In the genomic region with DNA sequence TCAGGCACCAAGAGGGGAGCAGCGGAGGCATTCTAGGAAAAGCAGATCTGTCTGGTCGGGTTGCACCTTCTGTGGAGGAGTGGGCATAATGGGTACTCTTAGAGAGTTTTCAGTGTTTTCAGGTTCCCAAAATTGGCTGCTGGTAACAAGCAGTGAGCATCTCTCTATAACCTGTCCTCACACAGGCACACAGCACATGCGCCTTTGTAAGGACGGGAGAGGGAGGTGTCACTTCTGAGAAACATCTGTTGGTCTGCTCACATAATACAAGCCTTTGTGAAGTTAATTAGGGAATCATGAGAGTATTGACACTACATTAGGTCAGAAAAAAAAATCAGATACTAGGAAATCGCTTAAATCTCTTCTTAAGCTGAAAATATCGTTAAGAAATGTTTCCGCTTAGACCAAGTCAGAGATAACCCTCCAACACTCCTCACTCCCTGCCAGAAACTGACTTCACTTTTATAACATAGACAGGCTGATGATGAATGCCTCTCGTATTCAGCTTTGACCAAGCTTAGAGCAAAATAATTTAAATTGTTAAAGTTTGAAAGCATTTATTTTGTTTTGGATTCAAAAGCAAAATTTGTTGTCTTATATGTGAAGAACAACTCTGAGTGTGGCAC, we compare ENCODE assay signal across 21 cellular contexts.
DNase-seq lines count a peak whose midpoint lies in the region; ATAC-seq and TF ChIP-seq lines count a peak whose summit lies in the region.
"Had no signal": no experiment of that assay in that cellular context is flagged by ENCODE, and none has a peak within 500 bp of the region (broad histone marks: within the 10 kb centered on the region; RNA-seq: fewer than 3 reads in every experiment).

No MANE protein-coding gene starts in this region.

- dilution Hi-C loops in IMR-90 (cut with HindIII; ENCODE audit: low sequenced_read_pairs, unreplicated experiment), result no loop called here

- H3K4me3 ChIP-seq in IMR-90 (ENCODE audit: insufficient read depth, low read depth, low read length) (no peak overlapping the region), fibroblast of the aortic adventitia (ENCODE audit: low read depth, low read length) (no peak overlapping the region), left lung (no peak overlapping the region)
- H3K4me3 ChIP-seq: dorsolateral prefrontal cortex had no signal

- in situ Hi-C loops in IMR-90 (cut with MboI; ENCODE audit: low sequenced_read_pairs), result no loop called here

- no peak overlapping the region; the same call in 1 of the 2 replicates for H3K23ac ChIP-seq in IMR-90 (ENCODE audit: low read depth, low read length)

- peak overlapping the region; percentile 75 for H4K91ac ChIP-seq in IMR-90 (ENCODE audit: insufficient read depth, low read depth, low read length)

- peak overlapping the region; percentile 77 for H2BK20ac ChIP-seq in IMR-90 (ENCODE audit: low read depth, low read length)

- peak overlapping the region; percentile 97; the same call in 2 of the 3 replicates for H2BK15ac ChIP-seq in IMR-90 (ENCODE audit: low read depth, low read length)

- peak overlapping the region; percentile 13 to 58; a peak in 1 of 4 replicates for H4K8ac ChIP-seq in IMR-90 (ENCODE audit: low read depth in 2 of 2, low read length in 2 of 2)

- H3K4ac ChIP-seq in IMR-90 (ENCODE audit: low read depth, low read length), result peak overlapping the region; percentile 88

- H3K36me3 ChIP-seq in IMR-90 (ENCODE audit: control insufficient read depth, insufficient read depth, low read length) (no peaks in the 10 kb centered on the region), left lung (no peaks in the 10 kb centered on the region)

- DNase-seq in AG08395 (ENCODE audit: low spot score) (peak; percentile 25), IMR-90 (no peak), fibroblast of the aortic adventitia (ENCODE audit: low read depth) (peak; percentile 67), neural crest cell (ENCODE audit: low read depth, low spot score) (no peak), posterior cingulate gyrus (no peak), left lung (no peak), NCI-H1417 (lab: John Stamatoyannopoulos, UW) (no peak)
- no peak for DNase-seq in activated CD8-positive, alpha-beta memory T cell treated with anti-CD3 and anti-CD28 coated beads, Interleukin-2, amount 50 U/mL, for 48 hours
- DNase-seq: activated CD4-positive, alpha-beta T cell treated with anti-CD3 and anti-CD28 coated beads, Interleukin-2, amount 10 ng/mL, durations not matched to agents 24 days and 14 days; activated effector memory CD4-positive, alpha-beta T cell treated with Interleukin-2 at 50 U/mL for 16 hours; activated naive CD8-positive, alpha-beta T cell treated with anti-CD3 and anti-CD28 coated beads, Interleukin-2, amount 50 U/mL, for 24 hours; caudate nucleus; CD8-positive, alpha-beta T cell; DMS53; dorsolateral prefrontal cortex; NCI-H1436; NCI-H524 treated with DMSO at 0.1 percent for 48 hours; retina; stimulated activated CD4-positive, alpha-beta T cell treated with anti-CD3 and anti-CD28 coated beads, Interleukin-15, amount 100 ng/mL, for 24 hours had no signal

- H3K9me3 ChIP-seq in IMR-90 (ENCODE audit: control insufficient read depth, insufficient read depth, low read length), result no peaks in the 10 kb centered on the region
- peaks cover 0 to 18% of the 10 kb centered on the region in 2 donors for H3K9me3 ChIP-seq in left lung

- H3K27me3 ChIP-seq in IMR-90 (ENCODE audit: control insufficient read depth, insufficient read depth, low read length) (no peaks in the 10 kb centered on the region), left lung (no peaks in the 10 kb centered on the region)

- no peak for TF ChIP-seq POLR2A in IMR-90 (IDR thresholded peaks at IDR 0.05; ENCODE audit: low read depth, low read length)

- no peak overlapping the region for H3K4me2 ChIP-seq in IMR-90 (ENCODE audit: low read depth, low read length)

- no peak overlapping the region for H3K4me3 Mint-ChIP-seq in neural crest cell
- H3K4me3 Mint-ChIP-seq: activated CD4-positive, alpha-beta T cell treated with anti-CD3 and anti-CD28 coated beads, Interleukin-2, amount 10 ng/mL, durations not matched to agents 24 days and 14 days; activated naive CD8-positive, alpha-beta T cell treated with anti-CD3 and anti-CD28 coated beads, Interleukin-2, amount 50 U/mL, for 24 hours; CD8-positive, alpha-beta T cell; IgD-negative memory B cell had no signal

- peak overlapping the region; percentile 91 for H2BK120ac ChIP-seq in IMR-90 (ENCODE audit: low read depth, low read length)

- 39% methylated on average over 3 of the region's 8 CpGs; no CpG with 5 or more reads in 1 of the 2 experiments for WGBS in IMR-90 (ENCODE audit: extremely low coverage in 2 of 2, insufficient read length in 1 of 2), 2 experiments

- no peak overlapping the region for H3K9ac ChIP-seq in IMR-90 (ENCODE audit: low read depth, low read length)

- CTCF ChIA-PET in IMR-90 (lab: Yijun Ruan, JAX), result interaction anchor here (1.3 kb wide), 1 partner anchor 14 kb away, joined by 3 read pairs; no protein-coding TSS in a partner anchor

- POLR2A ChIA-PET in IMR-90 (lab: Charles Lee; ENCODE audit: unreplicated experiment), result no interaction called here

- H3K27me3 Mint-ChIP-seq in neural crest cell (ENCODE audit: low read depth), result no peaks in the 10 kb centered on the region
- H3K27me3 Mint-ChIP-seq: activated CD4-positive, alpha-beta T cell treated with anti-CD3 and anti-CD28 coated beads, Interleukin-2, amount 10 ng/mL, durations not matched to agents 24 days and 14 days; activated naive CD8-positive, alpha-beta T cell treated with anti-CD3 and anti-CD28 coated beads, Interleukin-2, amount 50 U/mL, for 24 hours had no signal

- peaks cover 50% of the 10 kb centered on the region for H3K4me1 Mint-ChIP-seq in neural crest cell
- H3K4me1 Mint-ChIP-seq: activated CD4-positive, alpha-beta T cell treated with anti-CD3 and anti-CD28 coated beads, Interleukin-2, amount 10 ng/mL, durations not matched to agents 24 days and 14 days; activated naive CD8-positive, alpha-beta T cell treated with anti-CD3 and anti-CD28 coated beads, Interleukin-2, amount 50 U/mL, for 24 hours; IgD-negative memory B cell had no signal

- peaks cover 8% of the 10 kb centered on the region for H3K36me3 Mint-ChIP-seq in neural crest cell (ENCODE audit: low read depth)
- H3K36me3 Mint-ChIP-seq: CD8-positive, alpha-beta T cell; IgD-negative memory B cell had no signal

- ATAC-seq in IMR-90 (ENCODE audit: low read depth) (no peak), left lung (no peak)
- ATAC-seq: activated naive CD8-positive, alpha-beta T cell treated with anti-CD3 and anti-CD28 coated beads, Interleukin-2, amount 50 U/mL, for 24 hours; CD8-positive, alpha-beta T cell; left lobe of liver had no signal

- H3K27ac ChIP-seq in IMR-90 (ENCODE audit: insufficient read depth, low read length) (no peak overlapping the region; the same call in 1 of the 2 replicates), left lung (no peak overlapping the region)
- H3K27ac ChIP-seq: dorsolateral prefrontal cortex had no signal

- no peak overlapping the region for H4K5ac ChIP-seq in IMR-90 (ENCODE audit: low read depth, low read length)

- H3K4me1 ChIP-seq in IMR-90 (ENCODE audit: control insufficient read depth, insufficient read depth, low read length) (peaks cover 7% of the 10 kb centered on the region), left lung (no peaks in the 10 kb centered on the region)

- H2BK5ac ChIP-seq in IMR-90 (ENCODE audit: low read depth, low read length, poor library complexity, severe bottlenecking), result no peak overlapping the region

- no peak overlapping the region for H3K56ac ChIP-seq in IMR-90 (ENCODE audit: extremely low read depth, insufficient read depth, low read length)

- H3K27ac Mint-ChIP-seq in neural crest cell (ENCODE audit: unreplicated experiment), result peak overlapping the region; percentile 86
- H3K27ac Mint-ChIP-seq: activated CD4-positive, alpha-beta T cell treated with anti-CD3 and anti-CD28 coated beads, Interleukin-2, amount 10 ng/mL, durations not matched to agents 24 days and 14 days; activated naive CD8-positive, alpha-beta T cell treated with anti-CD3 and anti-CD28 coated beads, Interleukin-2, amount 50 U/mL, for 24 hours; CD8-positive, alpha-beta T cell had no signal

- no peak overlapping the region for H2AK9ac ChIP-seq in IMR-90 (replicated peaks; ENCODE audit: low read depth, low read length, poor library complexity)

- BruUV-seq in IMR-90 (replicated peaks; lab: Mats Ljungman, UMichigan), result no TSS peak

- peaks cover 9% of the 10 kb centered on the region for H3K9me1 ChIP-seq in IMR-90 (ENCODE audit: insufficient read depth, low read length)

- peak overlapping the region; percentile 89 for H3K14ac ChIP-seq in IMR-90 (replicated peaks; ENCODE audit: low read depth, low read length)

- H4K20me1 ChIP-seq in IMR-90 (ENCODE audit: insufficient read depth, low read length), result no peaks in the 10 kb centered on the region

- H3K79me1 ChIP-seq in IMR-90 (ENCODE audit: low read depth in 1 of 2, low read length in 2 of 2), result no peaks in the 10 kb centered on the region

- TF ChIP-seq CTCF in IMR-90 (conservative IDR thresholded peaks at IDR 0.05; ENCODE audit: low read depth, low read length) (no peak), fibroblast of the aortic adventitia (IDR thresholded peaks at IDR 0.05; ENCODE audit: insufficient read depth, low read length) (no peak), neural crest cell (conservative IDR thresholded peaks at IDR 0.05) (no peak), left lung (IDR thresholded peaks at IDR 0.05) (no peak)

- H2AK5ac ChIP-seq in IMR-90 (ENCODE audit: low read depth, low read length), result peak overlapping the region; percentile 95

- no peak for TF ChIP-seq RAD21 in IMR-90 (IDR thresholded peaks at IDR 0.05; ENCODE audit: low read length)

- no peaks in the 10 kb centered on the region for H3K9me3 Mint-ChIP-seq in neural crest cell

- H3K18ac ChIP-seq in IMR-90 (ENCODE audit: low read depth, low read length), result peak overlapping the region; percentile 30; the same call in 1 of the 2 replicates

- H2AFZ ChIP-seq in IMR-90 (replicated peaks; ENCODE audit: low read length, poor library complexity), result peak overlapping the region; percentile 9

- intact Hi-C loops in IMR-90 (cut with micrococcal nuclease) (no loop called here), posterior cingulate gyrus (cut with DNase I) (no loop called here), left lung (cut with DNase I) (no loop called here)

TF ChIP-seq in IMR-90, 13 proteins besides CTCF, POLR2A, EP300 and RAD21:
- TF ChIP-seq BHLHE40 (IDR thresholded peaks at IDR 0.05; ENCODE audit: low read depth, low read length), result no peak

Comparison
In these comparisons a context has a peak if more than half of its experiments do, and no peak if none do; other contexts are left out.
1. DNase-seq: peak in AG08395 (single experiment) and fibroblast of the aortic adventitia (single experiment); none in IMR-90 (single experiment), neural crest cell (single experiment), posterior cingulate gyrus (0 of 10), activated CD8-positive, alpha-beta memory T cell treated with anti-CD3 and anti-CD28 coated beads, Interleukin-2, amount 50 U/mL, for 48 hours (single experiment), left lung (0 of 2) and NCI-H1417 (0 of 3).